1 cellular context compared by ENCODE assay signal in genomic region chr17:62479895-62480253, GRCh38.
TF ChIP-seq lines count a peak whose summit lies in the region.

No MANE protein-coding gene starts in this region.

TF ChIP-seq in GM12878, 131 proteins besides CTCF, POLR2A, EP300 and RAD21:
- TF ChIP-seq SPI1 (IDR thresholded peaks at IDR 0.05; ENCODE audit: borderline replicate concordance, insufficient read depth, low read depth, low read length), result peak; percentile 43; the same call in 1 of the 2 replicates
